In the genomic region with DNA sequence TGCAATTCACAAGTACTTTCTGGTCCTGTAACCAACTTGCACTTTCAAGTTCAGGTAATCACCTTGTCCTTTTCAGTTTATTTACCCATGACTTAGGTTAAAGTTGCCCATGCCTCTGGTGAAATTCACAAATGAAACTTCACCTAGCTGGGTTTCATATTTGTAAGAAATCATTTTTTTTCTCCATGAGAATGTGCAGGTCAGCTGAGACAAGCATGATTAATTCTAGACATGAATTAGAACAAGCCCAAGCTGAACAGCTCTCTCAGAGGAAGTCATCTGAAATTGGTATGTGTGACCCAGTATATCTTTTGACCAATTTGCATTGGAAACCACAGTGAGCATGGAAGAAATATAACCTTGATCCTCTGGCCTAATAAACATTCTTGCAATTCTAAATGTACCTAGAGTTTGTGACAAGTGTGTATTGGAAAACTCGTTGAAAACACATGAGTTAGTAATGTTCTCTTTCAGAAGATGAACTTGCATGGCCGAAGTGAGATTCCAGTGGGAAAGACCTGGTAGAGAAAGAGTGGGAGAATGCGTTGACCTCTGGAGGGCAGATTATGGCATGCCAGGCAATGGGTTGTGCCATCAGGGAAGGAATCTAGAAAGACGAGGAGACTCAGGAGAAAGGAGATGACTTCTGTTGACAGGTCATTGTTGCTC, we compare ENCODE assay signal across 12 cellular contexts.
A peak's percentile ranks its signal among the peaks of the same experiment; 100 is the strongest.
DNase-seq lines count a peak whose midpoint lies in the region; ATAC-seq and TF ChIP-seq lines count a peak whose summit lies in the region.
"Had no signal": no experiment of that assay in that cellular context is flagged by ENCODE, and none has a peak within 500 bp of the region (broad histone marks: within the 10 kb centered on the region; RNA-seq: fewer than 3 reads in every experiment).

No MANE protein-coding gene starts in this region.

- no peak overlapping the region for H3K4me3 ChIP-seq in hepatocyte
- H3K4me3 ChIP-seq: cardiac muscle cell had no signal

- no peaks in the 10 kb centered on the region for H3K27me3 ChIP-seq in hepatocyte
- H3K27me3 ChIP-seq: cardiac muscle cell had no signal

- no peak for TF ChIP-seq CTCF in 22Rv1 (IDR thresholded peaks at IDR 0.05)
- no peak for TF ChIP-seq CTCF in hepatocyte (IDR thresholded peaks at IDR 0.05; ENCODE audit: poor library complexity)

- no peak overlapping the region for H3K4me2 ChIP-seq in hepatocyte

- peak overlapping the region; percentile 64 for H3K27ac ChIP-seq in 22Rv1
- H3K27ac ChIP-seq in hepatocyte: peak overlapping the region; percentile 87
- no peak overlapping the region for H3K27ac ChIP-seq in caudate nucleus (ENCODE audit: low read depth, low read length)
- H3K27ac ChIP-seq: cardiac muscle cell had no signal

- no peak overlapping the region for H2AFZ ChIP-seq in hepatocyte

- peaks cover 33% of the 10 kb centered on the region for H3K4me1 ChIP-seq in hepatocyte (ENCODE audit: insufficient read depth)

- no peaks in the 10 kb centered on the region for H4K20me1 ChIP-seq in hepatocyte (ENCODE audit: insufficient read depth, poor library complexity, severe bottlenecking)

- no peaks in the 10 kb centered on the region for H3K79me2 ChIP-seq in hepatocyte

- H3K36me3 ChIP-seq in hepatocyte (replicated peaks; ENCODE audit: insufficient read depth, low read depth): no peaks in the 10 kb centered on the region
- H3K36me3 ChIP-seq: cardiac muscle cell had no signal

- DNase-seq in hepatocyte (ENCODE audit: low spot score) (no peak), NCI-H510A (lab: John Stamatoyannopoulos, UW) (no peak), T1000 (lab: John Stamatoyannopoulos, UW) (no peak), caudate nucleus (lab: John Stamatoyannopoulos, UW) (no peak)
- no peak for DNase-seq in NK-92 treated with Interleukin-12 subunit alpha and Interleukin-12 subunit beta, amount 100 ng/mL, for 24 hours (lab: John Stamatoyannopoulos, UW)
- DNase-seq: activated CD8-positive, alpha-beta T cell treated with anti-CD3 and anti-CD28 coated beads, Interleukin-2, amount 10 ng/mL, durations not matched to agents 7 days and 5 days; hypothalamus had no signal

- ATAC-seq in GM19395 (IDR thresholded peaks at IDR 0.05; ENCODE audit: unreplicated experiment): peak; percentile 70
- ATAC-seq in HG03159 (IDR thresholded peaks at IDR 0.05; ENCODE audit: unreplicated experiment): peak; percentile 71
- ATAC-seq: activated CD8-positive, alpha-beta T cell treated with anti-CD3 and anti-CD28 coated beads, Interleukin-2, amount 10 ng/mL, durations not matched to agents 7 days and 5 days; Panc1 had no signal

- no peaks in the 10 kb centered on the region for H3K9me2 ChIP-seq in hepatocyte (replicated peaks; ENCODE audit: insufficient read depth)

- WGBS in hepatocyte (ENCODE audit: low lambda C conversion rate, missing lambda C conversion rate): 85% methylated on average over 4 of the region's 4 CpGs

- no peaks in the 10 kb centered on the region for H3K9me3 ChIP-seq in hepatocyte (ENCODE audit: low read depth)
